Comparison of ENCODE assay signal across 10 cellular contexts in the genomic region with DNA sequence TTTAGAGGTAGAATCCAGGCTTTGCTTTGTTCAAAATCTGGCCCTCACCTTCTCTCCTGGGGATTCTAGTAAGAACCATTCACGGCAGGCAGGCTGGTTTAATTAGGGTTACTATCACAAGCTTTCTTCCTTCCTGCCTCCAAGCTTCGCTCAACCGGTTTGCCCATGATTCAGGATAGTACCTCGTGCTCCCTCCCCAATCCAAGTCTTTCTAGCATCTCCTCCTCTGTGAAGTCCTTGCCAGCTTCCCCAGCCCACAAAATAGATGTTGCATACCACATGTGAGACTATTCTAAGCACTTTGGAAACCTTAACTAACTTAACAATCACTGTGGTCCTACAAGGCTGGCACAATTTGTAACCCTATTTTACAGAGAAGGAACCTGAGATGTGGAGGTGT.
A peak's percentile ranks its signal among the peaks of the same experiment; 100 is the strongest.
DNase-seq lines count a peak whose midpoint lies in the region; ATAC-seq and TF ChIP-seq lines count a peak whose summit lies in the region.
"Had no signal": no experiment of that assay in that cellular context is flagged by ENCODE, and none has a peak within 500 bp of the region (broad histone marks: within the 10 kb centered on the region; RNA-seq: fewer than 3 reads in every experiment).

No MANE protein-coding gene starts in this region.

- no peaks in the 10 kb centered on the region for H3K36me3 ChIP-seq in HCT116 (ENCODE audit: control insufficient read depth in 1 of 2, insufficient read depth in 2 of 2, low read length in 2 of 2)
- no peaks in the 10 kb centered on the region for H3K36me3 ChIP-seq in smooth muscle cell (ENCODE audit: low read depth)

- peak; percentile 71 for DNase-seq in HCT116 (ENCODE audit: low read depth, low spot score)
- DNase-seq in foreskin keratinocyte = peak; percentile 66 to 82
- DNase-seq in smooth muscle cell (lab: John Stamatoyannopoulos, UW; ENCODE audit: unreplicated experiment) = no peak
- DNase-seq in germinal center (ENCODE audit: low spot score) = no peak
- DNase-seq in activated T-cell treated with anti-CD3 and anti-CD28 coated beads for 4 hours = no peak
- no peak for DNase-seq in nucleus accumbens (lab: John Stamatoyannopoulos, UW)
- DNase-seq: activated CD8-positive, alpha-beta T cell treated with anti-CD3 and anti-CD28 coated beads for 36 hours; right cardiac atrium; substantia nigra had no signal

- intact Hi-C loops in HCT116 (cut with micrococcal nuclease) = loop anchor here (2.0 to 5.0 kb wide), 2 partner anchors 53 to 67 kb away; no protein-coding TSS in a partner anchor

- H3K4me1 ChIP-seq in HCT116 (ENCODE audit: control insufficient read depth in 1 of 2, insufficient read depth in 2 of 2, low read length in 2 of 2) (peaks cover 67 to 77% of the 10 kb centered on the region in 2 experiments), foreskin keratinocyte (peaks cover 35% of the 10 kb centered on the region), smooth muscle cell (ENCODE audit: low read depth) (peaks cover 38% of the 10 kb centered on the region)

- H3K27ac ChIP-seq in HCT116 (ENCODE audit: low read depth, low read length) (peak overlapping the region; percentile 99), VCaP (peak overlapping the region; percentile 98), foreskin keratinocyte (no peak overlapping the region), smooth muscle cell (ENCODE audit: low read depth) (peak overlapping the region; percentile 42)

- TF ChIP-seq RAD21 in HCT116 (IDR thresholded peaks at IDR 0.05; ENCODE audit: low read depth) = no peak

- no peaks in the 10 kb centered on the region for H3K27me3 ChIP-seq in HCT116 (ENCODE audit: insufficient read depth, low read length)
- H3K27me3 ChIP-seq in foreskin keratinocyte = no peaks in the 10 kb centered on the region
- H3K27me3 ChIP-seq in smooth muscle cell (ENCODE audit: low read depth) = no peaks in the 10 kb centered on the region

- WGBS in smooth muscle cell (ENCODE audit: low lambda C conversion rate) = 48% methylated on average over 4 of the region's 4 CpGs

- H3K4me3 ChIP-seq in HCT116 (replicated peaks in 1 of 2; ENCODE audit: low read depth in 1 of 2, low read length in 2 of 2) (peak overlapping the region; percentile 20; a peak in 2 of 4 replicates), smooth muscle cell (no peak overlapping the region)

- H3K4me2 ChIP-seq in HCT116 (ENCODE audit: low read length) (peak overlapping the region; percentile 73), smooth muscle cell (no peak overlapping the region)

- BruUV-seq in HCT116 (replicated peaks; lab: Mats Ljungman, UMichigan) = no TSS peak

- H3K79me2 ChIP-seq in HCT116 (ENCODE audit: insufficient read depth, low read length) (no peaks in the 10 kb centered on the region), smooth muscle cell (ENCODE audit: low read depth) (no peaks in the 10 kb centered on the region)

- TF ChIP-seq CTCF in HCT116 (IDR thresholded peaks at IDR 0.05 in 2 of 3, conservative IDR thresholded peaks at IDR 0.05 in 1 of 3; ENCODE audit: borderline replicate concordance in 1 of 3, insufficient read depth in 1 of 3, low read depth in 2 of 3, low read length in 2 of 3) (no peak), VCaP (conservative IDR thresholded peaks at IDR 0.05) (no peak), foreskin keratinocyte (conservative IDR thresholded peaks at IDR 0.05) (no peak), smooth muscle cell (IDR thresholded peaks at IDR 0.05; ENCODE audit: borderline replicate concordance, insufficient read depth, poor library complexity, severe bottlenecking) (no peak)

- POLR2A ChIA-PET in HCT116 (lab: Charles Lee) = interaction anchor here (1.1 to 4.8 kb wide), 5 partner anchors 9 to 66 kb away, joined by 4 to 48 read pairs (median 5); no protein-coding TSS in a partner anchor

- CTCF ChIA-PET in HCT116 (lab: Charles Lee) = interaction anchor here (4.8 kb wide), 1 partner anchor 9 kb away, joined by 28 read pairs; no protein-coding TSS in a partner anchor

- H3F3A ChIP-seq in smooth muscle cell (ENCODE audit: low read depth) = peaks cover 23% of the 10 kb centered on the region

- H2AFZ ChIP-seq in HCT116 (ENCODE audit: low read depth, low read length, poor library complexity, severe bottlenecking) (no peak overlapping the region), smooth muscle cell (ENCODE audit: low read depth) (no peak overlapping the region)

- H3K9me2 ChIP-seq in HCT116 (ENCODE audit: insufficient read depth) = no peaks in the 10 kb centered on the region

- RAD21 ChIA-PET in HCT116 (lab: Charles Lee; ENCODE audit: low non-redundant PET in 1 of 2, low total read pairs in 2 of 2, uncharacterized antibody in 2 of 2, unreplicated experiment in 2 of 2) = no interaction called here

- ATAC-seq in HCT116 (peak; percentile 38), foreskin keratinocyte (peak; percentile 82)
- ATAC-seq: activated CD8-positive, alpha-beta T cell treated with anti-CD3 and anti-CD28 coated beads for 36 hours had no signal

- H4K20me1 ChIP-seq in HCT116 (ENCODE audit: insufficient read depth) (no peaks in the 10 kb centered on the region), smooth muscle cell (ENCODE audit: low read depth) (no peaks in the 10 kb centered on the region)

- H3K9ac ChIP-seq in HCT116 (ENCODE audit: low read length) (peak overlapping the region; percentile 57), smooth muscle cell (ENCODE audit: low read depth) (no peak overlapping the region)

- no peak for TF ChIP-seq POLR2A in HCT116 (IDR thresholded peaks at IDR 0.05; ENCODE audit: borderline replicate concordance, extremely low read depth, insufficient read depth, insufficient read length)

- no peaks in the 10 kb centered on the region for H3K9me3 ChIP-seq in HCT116 (ENCODE audit: control insufficient read depth in 1 of 2, insufficient read depth in 1 of 2, low read depth in 1 of 2, low read length in 2 of 2)
- no peaks in the 10 kb centered on the region for H3K9me3 ChIP-seq in smooth muscle cell (replicated peaks; ENCODE audit: low read depth)

TF ChIP-seq in HCT116, 20 proteins besides CTCF, POLR2A, EP300 and RAD21:
- TF ChIP-seq POLR2AphosphoS5 (IDR thresholded peaks at IDR 0.05; ENCODE audit: low read depth, low read length) (peak; percentile 53; the same call in 1 of the 2 replicates), ZFX (IDR thresholded peaks at IDR 0.05) (no peak)
- TF ChIP-seq, protein P1, sequence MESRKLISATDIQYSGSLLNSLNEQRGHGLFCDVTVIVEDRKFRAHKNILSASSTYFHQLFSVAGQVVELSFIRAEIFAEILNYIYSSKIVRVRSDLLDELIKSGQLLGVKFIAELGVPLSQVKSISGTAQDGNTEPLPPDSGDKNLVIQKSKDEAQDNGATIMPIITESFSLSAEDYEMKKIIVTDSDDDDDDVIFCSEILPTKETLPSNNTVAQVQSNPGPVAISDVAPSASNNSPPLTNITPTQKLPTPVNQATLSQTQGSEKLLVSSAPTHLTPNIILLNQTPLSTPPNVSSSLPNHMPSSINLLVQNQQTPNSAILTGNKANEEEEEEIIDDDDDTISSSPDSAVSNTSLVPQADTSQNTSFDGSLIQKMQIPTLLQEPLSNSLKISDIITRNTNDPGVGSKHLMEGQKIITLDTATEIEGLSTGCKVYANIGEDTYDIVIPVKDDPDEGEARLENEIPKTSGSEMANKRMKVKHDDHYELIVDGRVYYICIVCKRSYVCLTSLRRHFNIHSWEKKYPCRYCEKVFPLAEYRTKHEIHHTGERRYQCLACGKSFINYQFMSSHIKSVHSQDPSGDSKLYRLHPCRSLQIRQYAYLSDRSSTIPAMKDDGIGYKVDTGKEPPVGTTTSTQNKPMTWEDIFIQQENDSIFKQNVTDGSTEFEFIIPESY (IDR thresholded peaks at IDR 0.05; ENCODE audit: extremely low read depth, insufficient replicate concordance, low read length) = no peak

Comparison
In these comparisons a context has a peak if more than half of its experiments do, and no peak if none do; other contexts are left out.
1. DNase-seq: peak in HCT116 (single experiment) and foreskin keratinocyte (2 of 2); none in smooth muscle cell (single experiment), germinal center (single experiment), activated T-cell treated with anti-CD3 and anti-CD28 coated beads for 4 hours (single experiment) and nucleus accumbens (0 of 56).